11 cellular contexts compared by ENCODE assay signal in genomic region chr1:212863345-212863744, GRCh38. TPM values are rescaled to one million over a fixed set of nuclear protein-coding genes. Genes with fewer than 3 reads are reported as not detected.
DNase-seq lines count a peak whose midpoint lies in the region; ATAC-seq, FAIRE-seq and TF ChIP-seq lines count a peak whose summit lies in the region.
"Not testable (repeated sequence)": the region's sequence is repeated elsewhere in the genome, so short reads cannot be mapped to it uniquely, and the experiment has no call there.
"Had no signal": no experiment of that assay in that cellular context is flagged by ENCODE, and none has a peak within 500 bp of the region (broad histone marks: within the 10 kb centered on the region; RNA-seq: fewer than 3 reads in every experiment).

No MANE protein-coding gene starts in this region.

- H3K9me3 ChIP-seq in ES-I3 (ENCODE audit: control insufficient read depth, insufficient read depth, low read length); HEK293 (ENCODE audit: control insufficient read depth, insufficient read depth, low read depth, low read length); Loucy (ENCODE audit: insufficient read depth, low read depth, low read length); K562 (replicated peaks; ENCODE audit: control insufficient read depth, insufficient read depth, low read depth, low read length); cardiac muscle cell (ENCODE audit: low read depth); HepG2 (ENCODE audit: low read length): not testable (repeated sequence)

- not testable (repeated sequence) for H3K9me1 ChIP-seq in K562 (ENCODE audit: control insufficient read depth, insufficient read depth, low read length)

- 82% methylated on average over 7 of the region's 10 CpGs for WGBS in K562 (ENCODE audit: insufficient coverage, low coverage, missing lambda C conversion rate)
- WGBS in HepG2 (ENCODE audit: low lambda C conversion rate), result 94% methylated on average over 10 of the region's 10 CpGs

- TF ChIP-seq CTCF in HEK293 (tag by site-specific recombination; IDR thresholded peaks at IDR 0.05); Loucy (conservative IDR thresholded peaks at IDR 0.05; ENCODE audit: low read length); K562 (IDR thresholded peaks at IDR 0.05 in 2 of 3, conservative IDR thresholded peaks at IDR 0.05 in 1 of 3; ENCODE audit: insufficient read depth in 2 of 3, low read depth in 1 of 3, low read length in 3 of 3); cardiac muscle cell (IDR thresholded peaks at IDR 0.05; ENCODE audit: low read depth, low read length); HepG2 (CRISPR knock-in tag; IDR thresholded peaks at IDR 0.05): not testable (repeated sequence)

- not testable (repeated sequence) for BruUV-seq in K562 (replicated peaks; lab: Mats Ljungman, UMichigan); HepG2 (replicated peaks; lab: Mats Ljungman, UMichigan)

- CTCF ChIA-PET in HEK293 (lab: Yijun Ruan, JAX), result interaction anchor here (0.5 to 1.9 kb wide), 3 partner anchors 48 to 114 kb away, joined by 3 to 6 read pairs (median 4); no protein-coding TSS in a partner anchor
- CTCF ChIA-PET in K562 (lab: Yijun Ruan, JAX; ENCODE audit: low intra/inter-chr PET ratio); HepG2 (lab: Yijun Ruan, JAX; ENCODE audit: low intra/inter-chr PET ratio, low total read pairs): not testable (repeated sequence)

- POLR2A ChIA-PET in HEK293 (lab: Yijun Ruan, JAX), result interaction anchor here (0.7 kb wide), 1 partner anchor 32 kb away, joined by 4 read pairs; no protein-coding TSS in a partner anchor
- POLR2A ChIA-PET in K562 (lab: Yijun Ruan, JAX), result interaction anchor here (0.8 to 1.3 kb wide), 3 partner anchors 43 to 46 kb away, joined by 3 read pairs; no protein-coding TSS in a partner anchor
- POLR2A ChIA-PET in HepG2 (lab: Yijun Ruan, JAX), result not testable (repeated sequence)

- peak overlapping the region; percentile 68 for H3K4me2 ChIP-seq in Loucy (ENCODE audit: low read depth, low read length, poor library complexity, severe bottlenecking)
- H3K4me2 ChIP-seq in K562 (ENCODE audit: insufficient read depth, low read length), result not testable (repeated sequence)
- H3K4me2 ChIP-seq in HepG2 (ENCODE audit: low read depth, low read length), result peak overlapping the region; percentile 52; the same call in 1 of the 2 replicates

- intact Hi-C loops in K562 (cut with micrococcal nuclease); HepG2 (cut with micrococcal nuclease; ENCODE audit: unreplicated experiment): not testable (repeated sequence)

- not testable (repeated sequence) for TF ChIP-seq EP300 in K562 (IDR thresholded peaks at IDR 0.05; ENCODE audit: low read length); HepG2 (IDR thresholded peaks at IDR 0.05; ENCODE audit: low read depth in 2 of 2, low read length in 2 of 2); HepG2 (CRISPR knock-in tag; IDR thresholded peaks at IDR 0.05; ENCODE audit: borderline replicate concordance)

- H4K20me1 ChIP-seq in Loucy (ENCODE audit: insufficient read depth, low read length, poor library complexity, severe bottlenecking), result peaks cover 41% of the 10 kb centered on the region
- peaks cover 13% of the 10 kb centered on the region; the same call in 1 of the 2 replicates for H4K20me1 ChIP-seq in K562 (replicated peaks; ENCODE audit: control insufficient read depth, insufficient read depth, low read length)
- peaks cover 12% of the 10 kb centered on the region for H4K20me1 ChIP-seq in HepG2 (ENCODE audit: insufficient read depth, low read length)

- H3K9me2 ChIP-seq in Loucy (replicated peaks; ENCODE audit: low read depth, low read length), result not testable (repeated sequence)

- H3K4me3 ChIP-seq in HEK293 (ENCODE audit: low read depth, low read length); K562; cardiac muscle cell; HepG2 (replicated peaks in 1 of 3; ENCODE audit: insufficient read depth in 1 of 3, low read depth in 2 of 3, low read length in 3 of 3): not testable (repeated sequence)
- H3K4me3 ChIP-seq in Loucy (ENCODE audit: low read length, poor library complexity, severe bottlenecking), result peak overlapping the region; percentile 59

- H3K9ac ChIP-seq in ES-I3 (ENCODE audit: low read depth, low read length), result peak overlapping the region; percentile 3; the same call in 1 of the 2 replicates
- not testable (repeated sequence) for H3K9ac ChIP-seq in Loucy (ENCODE audit: low read depth, low read length, poor library complexity, severe bottlenecking); K562 (ENCODE audit: insufficient read depth in 1 of 2, low read depth in 2 of 2, low read length in 2 of 2); HepG2 (ENCODE audit: insufficient read depth, low read depth, low read length)

- TF ChIP-seq RAD21 in K562 (CRISPR knock-in tag; conservative IDR thresholded peaks at IDR 0.05 in 1 of 2, IDR thresholded peaks at IDR 0.05 in 1 of 2); HepG2 (CRISPR knock-in tag; IDR thresholded peaks at IDR 0.05): not testable (repeated sequence)

- not testable (repeated sequence) for H3K4me1 ChIP-seq in ES-I3 (ENCODE audit: insufficient read depth, low read length); HEK293 (ENCODE audit: control insufficient read depth, insufficient read depth, low read length)
- H3K4me1 ChIP-seq in Loucy (ENCODE audit: insufficient read depth, low read length, poor library complexity, severe bottlenecking) (peaks cover 44% of the 10 kb centered on the region), K562 (replicated peaks in 1 of 2; ENCODE audit: control insufficient read depth in 2 of 2, insufficient read depth in 2 of 2, low read length in 2 of 2) (peaks cover 16 to 22% of the 10 kb centered on the region in 2 experiments; a peak in 4 of 5 replicates), cardiac muscle cell (ENCODE audit: low read depth) (peaks cover 24% of the 10 kb centered on the region), HepG2 (ENCODE audit: insufficient read depth, low read length) (peaks cover 44% of the 10 kb centered on the region)

- not testable (repeated sequence) for DNase-seq in K562 (ENCODE audit: extremely low read depth in 1 of 4, low spot score in 3 of 4); cardiac muscle cell (ENCODE audit: low read depth in 1 of 2, low spot score in 1 of 2); HepG2 (ENCODE audit: low spot score)

- H3F3A ChIP-seq in Loucy (ENCODE audit: low read depth), result not testable (repeated sequence)

- in situ Hi-C loops in K562 (cut with MboI); HepG2 (cut with HindIII; ENCODE audit: extremely low pct_ligation_motif_present, low pct_unique_long_range_greater_than_20kb): not testable (repeated sequence)

- H3K27ac ChIP-seq in HEK293 (ENCODE audit: extremely low read depth, low read depth, low read length); K562 (ENCODE audit: extremely low read depth, low read depth, low read length); HepG2 (ENCODE audit: extremely low read length, insufficient read depth, low read length): not testable (repeated sequence)
- peak overlapping the region; percentile 24 for H3K27ac ChIP-seq in cardiac muscle cell

- ATAC-seq in K562, HepG2: not testable (repeated sequence)

- H3K36me3 ChIP-seq in ES-I3 (ENCODE audit: insufficient read depth, low read length) (peaks cover 25% of the 10 kb centered on the region), HEK293 (ENCODE audit: control insufficient read depth in 2 of 2, insufficient read depth in 1 of 2, low read length in 2 of 2) (peaks cover 36 to 51% of the 10 kb centered on the region in 2 experiments), K562 (ENCODE audit: control insufficient read depth, insufficient read depth, low read length) (peaks cover 44% of the 10 kb centered on the region; the same call in 2 of the 3 replicates)
- H3K36me3 ChIP-seq in Loucy (ENCODE audit: insufficient read depth, low read length); cardiac muscle cell; HepG2 (replicated peaks in 1 of 2; ENCODE audit: control insufficient read depth in 1 of 2, insufficient read depth in 2 of 2, low read length in 2 of 2): not testable (repeated sequence)

- not testable (repeated sequence) for FAIRE-seq in K562 (lab: Jason Lieb, UNC); HepG2 (lab: Jason Lieb, UNC)

- H2AFZ ChIP-seq in Loucy (ENCODE audit: low read length); K562 (ENCODE audit: low read depth, low read length); HepG2 (ENCODE audit: low read length): not testable (repeated sequence)

- not testable (repeated sequence) for TF ChIP-seq POLR2A in K562 (conservative IDR thresholded peaks at IDR 0.05); HepG2 (IDR thresholded peaks at IDR 0.05; ENCODE audit: insufficient read depth in 1 of 2, low read depth in 2 of 2, low read length in 2 of 2)

- not testable (repeated sequence) for H3K27me3 ChIP-seq in Loucy (ENCODE audit: insufficient read depth, low read length, poor library complexity, severe bottlenecking); K562 (ENCODE audit: control insufficient read depth in 2 of 2, insufficient read depth in 2 of 2, low read length in 2 of 2); cardiac muscle cell; HepG2 (ENCODE audit: control insufficient read depth in 1 of 2, insufficient read depth in 2 of 2, low read length in 2 of 2)

- H3K79me2 ChIP-seq in Loucy (ENCODE audit: insufficient read depth, low read length) (peaks cover 72% of the 10 kb centered on the region), K562 (ENCODE audit: control insufficient read depth, insufficient read depth, low read length) (peaks cover 50% of the 10 kb centered on the region), HepG2 (ENCODE audit: insufficient read depth, low read length) (peaks cover 58% of the 10 kb centered on the region)

RNA-seq across cellular contexts. Expression of gene FLVCR1, which starts 5.3 kb away (rescaled TPM):
- total RNA-seq in K562 (2011; cell fraction: chromatin; rRNA removed; ENCODE audit: low replicate concordance), result 53.8 and 102 TPM in 2 replicates
- 36.5 and 42.2 TPM in 2 replicates for total RNA-seq in K562 (2011; cell fraction: nucleolus; rRNA removed)
- 67.6 and 88.9 TPM in 2 replicates for total RNA-seq in K562 (2011; cell fraction: nucleoplasm; rRNA removed)
- 7.0 and 9.7 TPM in 2 replicates for total RNA-seq in K562 (2014; rRNA removed)
- total RNA-seq in K562 (2014; rRNA removed; fragmentation: Illumina TruSeq; extraction: Trizol), result 17.2 and 19.7 TPM in 2 replicates
- 12.7 and 15.0 TPM in 2 replicates for total RNA-seq in K562 (2015; rRNA removed; fragmentation: Illumina TruSeq; extraction: Trizol)
- total RNA-seq in K562 (2021), result 12.7 and 13.4 TPM in 2 replicates
- 18.0 and 19.0 TPM in 2 replicates for polyA plus RNA-seq in K562 (2011; rRNA removed)
- polyA plus RNA-seq in K562 (2011; cell fraction: cytosol; rRNA removed), result 9.4 and 11.4 TPM in 2 replicates
- 15.3 and 19.2 TPM in 2 replicates for polyA plus RNA-seq in K562 (2011; cell fraction: nucleus; rRNA removed)
- 8.7 and 11.3 TPM in 2 replicates for polyA plus RNA-seq in K562 (2012)
- polyA plus RNA-seq in K562 (2014; fragmentation: Illumina TruSeq; extraction: Trizol), result 11.8 and 12.5 TPM in 2 replicates
- 1 to 10 TPM; 5.2 to 5.6 TPM for polyA plus RNA-seq in K562 (2014; fragmentation: Nextera tagmentation; extraction: Ambion mirVana)
- polyA plus RNA-seq in K562 (2014; rRNA removed), result 7.4 and 9.0 TPM in 2 replicates
- polyA minus RNA-seq in K562 (2011; rRNA and poly(A)+ RNA removed), result 28.3 and 31.1 TPM in 2 replicates
- 13.3 and 22.4 TPM in 2 replicates for polyA minus RNA-seq in K562 (2011; cell fraction: cytosol; rRNA and poly(A)+ RNA removed)
- 15.1 and 23.2 TPM in 2 replicates for polyA minus RNA-seq in K562 (2011; cell fraction: nucleus; rRNA and poly(A)+ RNA removed)
- total RNA-seq in cardiac muscle cell, result 9.8 and 11.7 TPM in 2 replicates
- polyA plus RNA-seq in cardiac muscle cell, result 7.8 and 13.6 TPM in 2 replicates
- 18.6 and 39.8 TPM in 2 replicates for total RNA-seq in HepG2 (2016; rRNA removed; fragmentation: Illumina TruSeq; extraction: Trizol)
- 41.7 and 44.4 TPM in 2 replicates for total RNA-seq in HepG2 (2016; cell fraction: cytosol; rRNA removed; fragmentation: Illumina TruSeq; extraction: Trizol; ENCODE audit: low read depth)
- total RNA-seq in HepG2 (2016; cell fraction: insoluble cytoplasmic fraction; rRNA removed; fragmentation: Illumina TruSeq; extraction: Trizol), result 20.2 and 36.6 TPM in 2 replicates
- 20.7 and 22.2 TPM in 2 replicates for total RNA-seq in HepG2 (2016; cell fraction: membrane; rRNA removed; fragmentation: Illumina TruSeq; extraction: Trizol)
- 42.5 and 47.7 TPM in 2 replicates for total RNA-seq in HepG2 (2016; cell fraction: nucleus; rRNA removed; fragmentation: Illumina TruSeq; extraction: Trizol)
- 14.8 and 16.0 TPM in 2 replicates for polyA plus RNA-seq in HepG2 (2011; rRNA removed)
- polyA plus RNA-seq in HepG2 (2011; cell fraction: cytosol; rRNA removed), result 6.6 and 8.7 TPM in 2 replicates
- polyA plus RNA-seq in HepG2 (2011; cell fraction: nucleus; rRNA removed), result 15.2 and 15.3 TPM in 2 replicates
- 11.8 and 22.8 TPM in 2 replicates for polyA plus RNA-seq in HepG2 (2012)
- polyA plus RNA-seq in HepG2 (2016; cell fraction: cytosol; fragmentation: Illumina TruSeq; extraction: Trizol; ENCODE audit: low read depth), result 2.5 and 2.7 TPM in 2 replicates
- polyA plus RNA-seq in HepG2 (2016; cell fraction: insoluble cytoplasmic fraction; fragmentation: Illumina TruSeq; extraction: Trizol; ENCODE audit: low read depth), result 12.8 and 14.8 TPM in 2 replicates
- 5.3 and 6.3 TPM in 2 replicates for polyA plus RNA-seq in HepG2 (2016; cell fraction: membrane; fragmentation: Illumina TruSeq; extraction: Trizol; ENCODE audit: low read depth)
- 59.2 and 59.9 TPM in 2 replicates for polyA plus RNA-seq in HepG2 (2016; cell fraction: nucleus; fragmentation: Illumina TruSeq; extraction: Trizol; ENCODE audit: insufficient read depth, low read depth)
- polyA minus RNA-seq in HepG2 (2011; rRNA and poly(A)+ RNA removed; ENCODE audit: low replicate concordance), result 59.0 and 72.7 TPM in 2 replicates
- 20.0 and 25.2 TPM in 2 replicates for polyA minus RNA-seq in HepG2 (2011; cell fraction: cytosol; rRNA and poly(A)+ RNA removed)
- polyA minus RNA-seq in HepG2 (2011; cell fraction: nucleus; rRNA and poly(A)+ RNA removed), result 23.2 and 31.6 TPM in 2 replicates

RNA-seq across cellular contexts. Expression of gene SPATA45, which starts 15.9 kb away (rescaled TPM):
- not detected in 2 replicates for total RNA-seq in K562 (2011; cell fraction: chromatin; rRNA removed; ENCODE audit: low replicate concordance)
- total RNA-seq in K562 (2011; cell fraction: nucleolus; rRNA removed), result not detected in 2 replicates
- total RNA-seq in K562 (2011; cell fraction: nucleoplasm; rRNA removed), result not detected in 2 replicates
- total RNA-seq in K562 (2014; rRNA removed) (not detected in 2 replicates), K562 (2014; rRNA removed; fragmentation: Illumina TruSeq; extraction: Trizol) (not detected in 2 replicates), K562 (2015; rRNA removed; fragmentation: Illumina TruSeq; extraction: Trizol) (not detected in 2 replicates), K562 (2021) (not detected in 2 replicates), cardiac muscle cell (2.9 TPM in 1 of 2 replicates, not detected in the other), HepG2 (2016; rRNA removed; fragmentation: Illumina TruSeq; extraction: Trizol) (0.64 and 0.86 TPM in 2 replicates)
- polyA plus RNA-seq in K562 (2011; rRNA removed) (0.18 TPM in 1 of 2 replicates, not detected in the other), K562 (2014; fragmentation: Illumina TruSeq; extraction: Trizol) (not detected in 2 replicates), K562 (2014; fragmentation: Nextera tagmentation; extraction: Ambion mirVana) (not detected), K562 (2014; rRNA removed) (not detected in 2 replicates), cardiac muscle cell (0.52 TPM in 1 of 2 replicates, not detected in the other), HepG2 (2011; rRNA removed) (0.17 TPM in 1 of 2 replicates, not detected in the other)
- polyA plus RNA-seq in K562 (2011; cell fraction: cytosol; rRNA removed), result not detected in 2 replicates
- polyA plus RNA-seq in K562 (2011; cell fraction: nucleus; rRNA removed), result not detected in 2 replicates
- polyA plus RNA-seq in K562 (2012), result not detected in 2 replicates
- not detected in 2 replicates for polyA minus RNA-seq in K562 (2011; rRNA and poly(A)+ RNA removed)
- polyA minus RNA-seq in K562 (2011; cell fraction: cytosol; rRNA and poly(A)+ RNA removed), result not detected in 2 replicates
- polyA minus RNA-seq in K562 (2011; cell fraction: nucleus; rRNA and poly(A)+ RNA removed), result not detected in 2 replicates
- 1.1 and 1.2 TPM in 2 replicates for total RNA-seq in HepG2 (2016; cell fraction: cytosol; rRNA removed; fragmentation: Illumina TruSeq; extraction: Trizol; ENCODE audit: low read depth)
- not detected in 2 replicates for total RNA-seq in HepG2 (2016; cell fraction: insoluble cytoplasmic fraction; rRNA removed; fragmentation: Illumina TruSeq; extraction: Trizol)
- total RNA-seq in HepG2 (2016; cell fraction: membrane; rRNA removed; fragmentation: Illumina TruSeq; extraction: Trizol), result 0.62 and 1.3 TPM in 2 replicates
- not detected in 2 replicates for total RNA-seq in HepG2 (2016; cell fraction: nucleus; rRNA removed; fragmentation: Illumina TruSeq; extraction: Trizol)
- not detected in 2 replicates for polyA plus RNA-seq in HepG2 (2011; cell fraction: cytosol; rRNA removed)
- not detected in 2 replicates for polyA plus RNA-seq in HepG2 (2011; cell fraction: nucleus; rRNA removed)
- polyA plus RNA-seq in HepG2 (2012), result 0.51 TPM in 1 of 2 replicates, not detected in the other
- 0.93 TPM in 1 of 2 replicates, not detected in the other for polyA plus RNA-seq in HepG2 (2016; cell fraction: cytosol; fragmentation: Illumina TruSeq; extraction: Trizol; ENCODE audit: low read depth)
- polyA plus RNA-seq in HepG2 (2016; cell fraction: insoluble cytoplasmic fraction; fragmentation: Illumina TruSeq; extraction: Trizol; ENCODE audit: low read depth), result not detected in 2 replicates
- polyA plus RNA-seq in HepG2 (2016; cell fraction: membrane; fragmentation: Illumina TruSeq; extraction: Trizol; ENCODE audit: low read depth), result 0.42 and 0.63 TPM in 2 replicates
- not detected in 2 replicates for polyA plus RNA-seq in HepG2 (2016; cell fraction: nucleus; fragmentation: Illumina TruSeq; extraction: Trizol; ENCODE audit: insufficient read depth, low read depth)
- polyA minus RNA-seq in HepG2 (2011; rRNA and poly(A)+ RNA removed; ENCODE audit: low replicate concordance), result not detected in 2 replicates
- polyA minus RNA-seq in HepG2 (2011; cell fraction: cytosol; rRNA and poly(A)+ RNA removed), result not detected in 2 replicates
- not detected in 2 replicates for polyA minus RNA-seq in HepG2 (2011; cell fraction: nucleus; rRNA and poly(A)+ RNA removed)
- total RNA-seq: A172; CD4-positive, CD25-positive, alpha-beta regulatory T cell; CD8-positive, alpha-beta memory T cell; HFFc6; HT1080 had no signal
- polyA plus RNA-seq: CD8-positive, alpha-beta memory T cell had no signal
